ENCODE assay signal across 8 cellular contexts in genomic region chrX:40108084-40108958, GRCh38. TPM values are rescaled to one million over a fixed set of nuclear protein-coding genes. Genes with fewer than 3 reads are reported as not detected.
A peak's percentile ranks its signal among the peaks of the same experiment; 100 is the strongest.
DNase-seq lines count a peak whose midpoint lies in the region; ATAC-seq and TF ChIP-seq lines count a peak whose summit lies in the region.

No MANE protein-coding gene starts in this region.

- CTCF ChIA-PET in activated CD8-positive, alpha-beta memory T cell treated with anti-CD3 and anti-CD28 coated beads, Interleukin-2, amount 10 ng/mL, durations not matched to agents 7 days and 5 days (lab: Charles Lee): interaction anchor here (1.0 to 1.4 kb wide), 2 partner anchors 45 to 95 kb away, joined by 3 read pairs; no protein-coding TSS in a partner anchor

- H3K9me3 Mint-ChIP-seq in activated CD8-positive, alpha-beta memory T cell treated with anti-CD3 and anti-CD28 coated beads, Interleukin-2, amount 10 ng/mL, durations not matched to agents 7 days and 5 days (ENCODE audit: low read depth): no peaks in the 10 kb centered on the region
- H3K9me3 Mint-ChIP-seq in naive thymus-derived CD8-positive, alpha-beta T cell: peaks cover 0 to 5% (median 0%) of the 10 kb centered on the region in 9 donors

- peak overlapping the region; percentile 56 for H3K4me3 ChIP-seq in epithelial cell of proximal tubule (ENCODE audit: low read depth, low read length)

- H3K4me3 Mint-ChIP-seq in activated CD8-positive, alpha-beta memory T cell treated with anti-CD3 and anti-CD28 coated beads, Interleukin-2, amount 10 ng/mL, durations not matched to agents 7 days and 5 days: peak overlapping the region; percentile 39
- peak overlapping the region; percentile 50 to 83 (median 70) for H3K4me3 Mint-ChIP-seq in naive thymus-derived CD8-positive, alpha-beta T cell

- H3K4me1 Mint-ChIP-seq in activated CD8-positive, alpha-beta memory T cell treated with anti-CD3 and anti-CD28 coated beads, Interleukin-2, amount 10 ng/mL, durations not matched to agents 7 days and 5 days: peaks cover 11% of the 10 kb centered on the region
- H3K4me1 Mint-ChIP-seq in naive thymus-derived CD8-positive, alpha-beta T cell: peaks cover 4 to 19% (median 13%) of the 10 kb centered on the region in 4 donors

- ATAC-seq in activated CD8-positive, alpha-beta memory T cell treated with anti-CD3 and anti-CD28 coated beads, Interleukin-2, amount 10 ng/mL, durations not matched to agents 7 days and 5 days: no peak
- peak in 1 of 2 donors; percentile 1 for ATAC-seq in naive thymus-derived CD8-positive, alpha-beta T cell
- no peak for ATAC-seq in HG03520 (IDR thresholded peaks at IDR 0.05; ENCODE audit: unreplicated experiment)

- TF ChIP-seq CTCF in epithelial cell of proximal tubule (conservative IDR thresholded peaks at IDR 0.05; ENCODE audit: low read depth, low read length): no peak

- no peaks in the 10 kb centered on the region for H3K27me3 Mint-ChIP-seq in activated CD8-positive, alpha-beta memory T cell treated with anti-CD3 and anti-CD28 coated beads, Interleukin-2, amount 10 ng/mL, durations not matched to agents 7 days and 5 days
- H3K27me3 Mint-ChIP-seq in naive thymus-derived CD8-positive, alpha-beta T cell: no peaks in the 10 kb centered on the region

- POLR2A ChIA-PET in naive thymus-derived CD8-positive, alpha-beta T cell (lab: Charles Lee): interaction anchor here (1.5 to 4.6 kb wide), 4 partner anchors 11 to 65 kb away, joined by 3 to 55 read pairs (median 9); partner anchors contain the start of gene BCOR

- no peak overlapping the region for H3K27ac Mint-ChIP-seq in activated CD8-positive, alpha-beta memory T cell treated with anti-CD3 and anti-CD28 coated beads, Interleukin-2, amount 10 ng/mL, durations not matched to agents 7 days and 5 days
- H3K27ac Mint-ChIP-seq in naive thymus-derived CD8-positive, alpha-beta T cell: peak overlapping the region in 3 of 10 donors; percentile 20 to 34 (median 33)

- no peak for DNase-seq in activated CD8-positive, alpha-beta memory T cell treated with anti-CD3 and anti-CD28 coated beads, Interleukin-2, amount 10 ng/mL, durations not matched to agents 7 days and 5 days
- DNase-seq in activated CD8-positive, alpha-beta memory T cell treated with anti-CD3 and anti-CD28 coated beads, Interleukin-2, amount 50 U/mL, for 48 hours: no peak
- DNase-seq in RKO (ENCODE audit: low spot score) (peak; percentile 79), epithelial cell of proximal tubule (ENCODE audit: low read depth) (no peak), OCI-M1 (lab: John Stamatoyannopoulos, UW) (no peak)
- no peak for DNase-seq in naive thymus-derived CD8-positive, alpha-beta T cell
- DNase-seq in activated CD8-positive, alpha-beta memory T cell treated with anti-CD3 and anti-CD28 coated beads for 24 hours: no peak

- H3K36me3 Mint-ChIP-seq in activated CD8-positive, alpha-beta memory T cell treated with anti-CD3 and anti-CD28 coated beads, Interleukin-2, amount 10 ng/mL, durations not matched to agents 7 days and 5 days: no peaks in the 10 kb centered on the region
- H3K36me3 Mint-ChIP-seq in naive thymus-derived CD8-positive, alpha-beta T cell: no peaks in the 10 kb centered on the region

RNA-seq across cellular contexts. Expression of gene BCOR, which starts 10.6 kb away (rescaled TPM):
- 10 to 100 TPM; 43.9 to 58.0 TPM for total RNA-seq in activated CD8-positive, alpha-beta memory T cell treated with anti-CD3 and anti-CD28 coated beads, Interleukin-2, amount 10 ng/mL, durations not matched to agents 7 days and 5 days
- 21.3 and 24.3 TPM in 2 replicates for total RNA-seq in epithelial cell of proximal tubule
- total RNA-seq in naive thymus-derived CD8-positive, alpha-beta T cell: 10 to 100 TPM; 31.6 to 35.9 TPM
- 1 to 10 TPM; 2.5 to 7.7 (median 6.6) TPM for polyA plus RNA-seq in naive thymus-derived CD8-positive, alpha-beta T cell
